10 cellular contexts compared by ENCODE assay signal in genomic region chr7:36600869-36601530, GRCh38.
A peak's percentile ranks its signal among the peaks of the same experiment; 100 is the strongest.
DNase-seq lines count a peak whose midpoint lies in the region; ATAC-seq and TF ChIP-seq lines count a peak whose summit lies in the region.
"Had no signal": no experiment of that assay in that cellular context is flagged by ENCODE, and none has a peak within 500 bp of the region (broad histone marks: within the 10 kb centered on the region; RNA-seq: fewer than 3 reads in every experiment).

No MANE protein-coding gene starts in this region.

- intact Hi-C loops in esophagus muscularis mucosa (cut with DNase I): no loop called here

- no peak for TF ChIP-seq POLR2A in esophagus muscularis mucosa (IDR thresholded peaks at IDR 0.05; ENCODE audit: low read depth)

- H3K9me3 ChIP-seq in esophagus muscularis mucosa: no peaks in the 10 kb centered on the region

- WGBS in esophagus muscularis mucosa: 42% methylated on average over 5 of the region's 5 CpGs

- TF ChIP-seq EP300 in esophagus muscularis mucosa (IDR thresholded peaks at IDR 0.05): no peak

- peaks cover 0 to 6% (median 0%) of the 10 kb centered on the region in 4 donors for H3K27me3 ChIP-seq in esophagus muscularis mucosa

- no peak overlapping the region for H3K4me3 ChIP-seq in esophagus muscularis mucosa

- ATAC-seq in GM19395 (IDR thresholded peaks at IDR 0.05; ENCODE audit: unreplicated experiment) (no peak), GM21723 (IDR thresholded peaks at IDR 0.05; ENCODE audit: unreplicated experiment) (no peak)

- TF ChIP-seq CTCF in esophagus muscularis mucosa (IDR thresholded peaks at IDR 0.05): no peak

- no peak overlapping the region for H3K27ac ChIP-seq in esophagus muscularis mucosa (replicated peaks in 1 of 4)

- H3K36me3 ChIP-seq in esophagus muscularis mucosa: no peaks in the 10 kb centered on the region

- DNase-seq in NCI-H82 (lab: John Stamatoyannopoulos, UW) (peak; percentile 50), NCI-H82 treated with DMSO at 0.1 percent for 48 hours (lab: John Stamatoyannopoulos, UW; ENCODE audit: unreplicated experiment) (no peak), RPMI7951 (ENCODE audit: low read depth) (peak; percentile 62), esophagus muscularis mucosa (ENCODE audit: extremely low spot score) (peak; percentile 53), renal cortical epithelial cell (ENCODE audit: low read depth) (peak; percentile 80), OCI-M1 (lab: John Stamatoyannopoulos, UW) (no peak)
- DNase-seq: foreskin melanocyte, H9 had no signal

- H3K4me1 ChIP-seq in esophagus muscularis mucosa: no peaks in the 10 kb centered on the region

Comparison
In these comparisons a context has a peak if more than half of its experiments do, and no peak if none do; other contexts are left out.
1. DNase-seq: peak in NCI-H82 (single experiment), RPMI7951 (single experiment), esophagus muscularis mucosa (single experiment) and renal cortical epithelial cell (single experiment); none in NCI-H82 treated with DMSO at 0.1 percent for 48 hours (single experiment) and OCI-M1 (single experiment).